Comparison of ENCODE assay signal across 8 cellular contexts in genomic region chr7:99459087-99459486, GRCh38. TPM values are rescaled to one million over a fixed set of nuclear protein-coding genes. Genes with fewer than 3 reads are reported as not detected.
A peak's percentile ranks its signal among the peaks of the same experiment; 100 is the strongest.
DNase-seq lines count a peak whose midpoint lies in the region; ATAC-seq, FAIRE-seq and TF ChIP-seq lines count a peak whose summit lies in the region.

No MANE protein-coding gene starts in this region.

- no peak for TF ChIP-seq EP300 in gastroesophageal sphincter (IDR thresholded peaks at IDR 0.05)

- DNase-seq in A673 (ENCODE audit: low spot score), result peak; percentile 48
- DNase-seq in GM12891 (ENCODE audit: insufficient read length, low spot score), result no peak
- peak; percentile 32 to 39 for DNase-seq in SJCRH30
- DNase-seq in epithelial cell of esophagus (ENCODE audit: low read depth), result peak; percentile 36
- DNase-seq in ureter (ENCODE audit: low spot score), result no peak

- POLR2A ChIA-PET in A673 (lab: Charles Lee; ENCODE audit: low non-redundant PET), result no interaction called here

- whole genome bisulfite sequencing in gastroesophageal sphincter (ENCODE audit: low coverage in 1 of 2), 2 donors, result 81% methylated on average over 6 of the region's 8 CpGs; no CpG with 5 or more reads in 1 of the 2 donors

- intact Hi-C loops in A673 (cut with micrococcal nuclease; ENCODE audit: unreplicated experiment), result no loop called here

- no peak for TF ChIP-seq POLR2A in GM12891 (IDR thresholded peaks at IDR 0.05; ENCODE audit: low read depth, low read length)
- TF ChIP-seq POLR2A in gastroesophageal sphincter (IDR thresholded peaks at IDR 0.05), result no peak

- CTCF ChIA-PET in A673 (lab: Charles Lee), result no interaction called here

- TF ChIP-seq CTCF in A673 (conservative IDR thresholded peaks at IDR 0.05; ENCODE audit: low read depth, low read length) (peak; percentile 48), epithelial cell of esophagus (IDR thresholded peaks at IDR 0.05; ENCODE audit: insufficient read depth, low read depth, low read length, missing control alignments) (peak; percentile 36), gastroesophageal sphincter (IDR thresholded peaks at IDR 0.05) (peak in 1 of 4 experiments; percentile 9)

- FAIRE-seq in GM12891 (lab: Jason Lieb, UNC), result peak; percentile 64

- H3K27me3 ChIP-seq in A673 (replicated peaks; ENCODE audit: insufficient read depth, low read depth, low read length, poor library complexity) (no peaks in the 10 kb centered on the region), SJCRH30 (no peaks in the 10 kb centered on the region), gastroesophageal sphincter (no peaks in the 10 kb centered on the region)

- no peaks in the 10 kb centered on the region for H3K9me3 ChIP-seq in A673 (ENCODE audit: low read depth, low read length, poor library complexity, severe bottlenecking)
- no peaks in the 10 kb centered on the region for H3K9me3 ChIP-seq in SJCRH30 (replicated peaks)
- no peaks in the 10 kb centered on the region for H3K9me3 ChIP-seq in gastroesophageal sphincter

- H3K4me1 ChIP-seq in A673 (ENCODE audit: insufficient read depth, low read length, poor library complexity, severe bottlenecking), result no peaks in the 10 kb centered on the region
- no peaks in the 10 kb centered on the region for H3K4me1 ChIP-seq in SJCRH30
- H3K4me1 ChIP-seq in gastroesophageal sphincter, result peaks cover 0 to 44% (median 4%) of the 10 kb centered on the region in 3 donors

- no TSS peak for BruUV-seq in A673 (replicated peaks; lab: Mats Ljungman, UMichigan)

- no peak overlapping the region for H3K4me3 ChIP-seq in A673 (ENCODE audit: low read depth, low read length, poor library complexity, severe bottlenecking)
- H3K4me3 ChIP-seq in SJCRH30, result no peak overlapping the region
- no peak overlapping the region for H3K4me3 ChIP-seq in epithelial cell of esophagus (ENCODE audit: low read length)
- H3K4me3 ChIP-seq in gastroesophageal sphincter, result no peak overlapping the region

- H3K27ac ChIP-seq in A673 (ENCODE audit: low read depth, low read length, poor library complexity, severe bottlenecking) (no peak overlapping the region), SJCRH30 (no peak overlapping the region), gastroesophageal sphincter (no peak overlapping the region)

- H3K36me3 ChIP-seq in A673 (ENCODE audit: insufficient read depth, low read length, poor library complexity, severe bottlenecking) (peaks cover 70% of the 10 kb centered on the region), SJCRH30 (peaks cover 91% of the 10 kb centered on the region), gastroesophageal sphincter (peaks cover 0 to 91% of the 10 kb centered on the region in 2 donors)

- ATAC-seq in GM21360 (IDR thresholded peaks at IDR 0.05; ENCODE audit: unreplicated experiment), result no peak
- ATAC-seq in GM21447 (IDR thresholded peaks at IDR 0.05; ENCODE audit: unreplicated experiment), result no peak
- ATAC-seq in gastroesophageal sphincter, result no peak

TF ChIP-seq in GM12891, 5 proteins besides CTCF, POLR2A, EP300 and RAD21:
- no peak; the same call in 1 of the 2 replicates for TF ChIP-seq POLR2AphosphoS5 (IDR thresholded peaks at IDR 0.05; ENCODE audit: low read depth, low read length)
- no peak for TF ChIP-seq TAF1 (IDR thresholded peaks at IDR 0.05; ENCODE audit: low read depth, low read length)

RNA-seq across cellular contexts. Expression of gene ATP5MF, which starts 6.9 kb away (rescaled TPM):
- total RNA-seq in A673 (2021) (411 and 461 TPM in 2 replicates), ureter (261 TPM), gastroesophageal sphincter (100 to 1,000 TPM; 443 to 971 (median 916) TPM)
- 1,333 TPM for polyA plus RNA-seq in GM12891 (2012; ENCODE audit: low read depth, missing spikeins)
- total RNA-seq in SJCRH30 (2014; rRNA removed; shearing (Covaris generic)), result 912 and 1,207 TPM in 2 replicates

RNA-seq across cellular contexts. Expression of gene ZNF789, which starts 13.6 kb away (rescaled TPM):
- total RNA-seq in A673 (2021), result 17.0 and 18.2 TPM in 2 replicates
- 22.0 TPM for polyA plus RNA-seq in GM12891 (2012; ENCODE audit: low read depth, missing spikeins)
- total RNA-seq in SJCRH30 (2014; rRNA removed; shearing (Covaris generic)), result 12.2 and 20.1 TPM in 2 replicates
- 20.6 TPM for total RNA-seq in ureter
- total RNA-seq in gastroesophageal sphincter, result 1 to 10 TPM; 1.4 to 4.8 (median 4.6) TPM

RNA-seq across cellular contexts. Expression of gene CPSF4, which starts 20.3 kb away (rescaled TPM):
- total RNA-seq in A673 (2021) (75.3 and 87.5 TPM in 2 replicates), ureter (40.8 TPM), gastroesophageal sphincter (10 to 100 TPM; 13.6 to 34.6 (median 23.0) TPM)
- polyA plus RNA-seq in GM12891 (2012; ENCODE audit: low read depth, missing spikeins), result 37.3 TPM
- 58.9 and 76.8 TPM in 2 replicates for total RNA-seq in SJCRH30 (2014; rRNA removed; shearing (Covaris generic))

RNA-seq across cellular contexts. Expression of gene PTCD1, which starts 20.5 kb away (rescaled TPM):
- total RNA-seq in A673 (2021) (8.4 and 11.8 TPM in 2 replicates), ureter (6.6 TPM), gastroesophageal sphincter (10 to 100 TPM in 1 of 4 donors, 1 to 10 TPM in 3; 6.2 to 10.8 (median 7.3) TPM)
- polyA plus RNA-seq in GM12891 (2012; ENCODE audit: low read depth, missing spikeins), result 4.4 TPM
- total RNA-seq in SJCRH30 (2014; rRNA removed; shearing (Covaris generic)), result 7.5 and 8.2 TPM in 2 replicates

RNA-seq across cellular contexts. Expression of gene ZNF394, which starts 41.0 kb away (rescaled TPM):
- 19.3 and 20.2 TPM in 2 replicates for total RNA-seq in A673 (2021)
- polyA plus RNA-seq in GM12891 (2012; ENCODE audit: low read depth, missing spikeins), result 22.7 TPM
- total RNA-seq in SJCRH30 (2014; rRNA removed; shearing (Covaris generic)), result 25.4 and 29.7 TPM in 2 replicates
- total RNA-seq in ureter, result 39.8 TPM
- 10 to 100 TPM; 29.9 to 54.1 (median 45.1) TPM for total RNA-seq in gastroesophageal sphincter

Comparison
In these comparisons a context has a peak if more than half of its experiments do, and no peak if none do; other contexts are left out.
1. DNase-seq: peak in A673 (single experiment), SJCRH30 (2 of 2) and epithelial cell of esophagus (single experiment); none in GM12891 (single experiment) and ureter (single experiment).